ENCODE assay signal across 8 cellular contexts in genomic region chr11:86302092-86302793, GRCh38. TPM values are rescaled to one million over a fixed set of nuclear protein-coding genes. Genes with fewer than 3 reads are reported as not detected.
DNase-seq lines count a peak whose midpoint lies in the region; ATAC-seq and TF ChIP-seq lines count a peak whose summit lies in the region.

HIKESHI (plus strand) TSS chr11:86302240; CDS start chr11:86302449, 209 bp downstream.

- ATAC-seq in HG02588 (IDR thresholded peaks at IDR 0.05; ENCODE audit: unreplicated experiment) (peak; percentile 99), SK-N-SH treated with all-trans-retinoic acid at 6 μM for 48 hours (peak; percentile 100)

- peaks cover 2% of the 10 kb centered on the region for H3K36me3 Mint-ChIP-seq in activated naive CD4-positive, alpha-beta T cell treated with anti-CD3 and anti-CD28 coated beads, Interleukin-2, amount 50 U/mL, for 24 hours

- peak; percentile 86 for DNase-seq in GM06990 (ENCODE audit: extremely low read depth, insufficient read length)
- DNase-seq in NCI-H1092 (lab: John Stamatoyannopoulos, UW): peak; percentile 99
- peak; percentile 99 for DNase-seq in globus pallidus (ENCODE audit: low spot score)
- DNase-seq in nucleus accumbens (lab: John Stamatoyannopoulos, UW): peak; percentile 86 to 100 (median 99)
- DNase-seq in suprapubic skin (ENCODE audit: low spot score in 2 of 2): peak; percentile 100

- TF ChIP-seq CTCF in GM06990 (IDR thresholded peaks at IDR 0.05; ENCODE audit: insufficient read depth, low read length, poor library complexity, severe bottlenecking) (no peak), suprapubic skin (IDR thresholded peaks at IDR 0.05) (no peak)

- H3K9me3 Mint-ChIP-seq in activated naive CD4-positive, alpha-beta T cell treated with anti-CD3 and anti-CD28 coated beads, Interleukin-2, amount 50 U/mL, for 24 hours: no peaks in the 10 kb centered on the region

- peaks cover 18% of the 10 kb centered on the region for H3K4me1 ChIP-seq in suprapubic skin

- no peaks in the 10 kb centered on the region for H3K27me3 Mint-ChIP-seq in activated naive CD4-positive, alpha-beta T cell treated with anti-CD3 and anti-CD28 coated beads, Interleukin-2, amount 50 U/mL, for 24 hours

- peak within 1 kb of the TSS; percentile 84 for H3K4me3 ChIP-seq in GM06990 (replicated peaks; ENCODE audit: low read depth, low read length)
- H3K4me3 ChIP-seq in suprapubic skin: peak within 1 kb of the TSS; percentile 95

- no peaks in the 10 kb centered on the region for H3K27me3 ChIP-seq in GM06990 (replicated peaks; ENCODE audit: control insufficient read depth, insufficient read depth, low read length)
- no peaks in the 10 kb centered on the region for H3K27me3 ChIP-seq in suprapubic skin

- no peak for TF ChIP-seq EP300 in suprapubic skin (IDR thresholded peaks at IDR 0.05)

- TF ChIP-seq POLR2A in suprapubic skin (IDR thresholded peaks at IDR 0.05): peak in 1 of 2 donors; percentile 48

- peak within 1 kb of the TSS; percentile 98 for H3K27ac Mint-ChIP-seq in activated naive CD4-positive, alpha-beta T cell treated with anti-CD3 and anti-CD28 coated beads, Interleukin-2, amount 50 U/mL, for 24 hours

- 0% methylated on average over 19 of the region's 30 CpGs for WGBS in suprapubic skin

- H3K4me1 Mint-ChIP-seq in activated naive CD4-positive, alpha-beta T cell treated with anti-CD3 and anti-CD28 coated beads, Interleukin-2, amount 50 U/mL, for 24 hours: peaks cover 33% of the 10 kb centered on the region

- peak within 1 kb of the TSS; percentile 89 for H3K27ac ChIP-seq in suprapubic skin

- no peaks in the 10 kb centered on the region for H3K9me3 ChIP-seq in suprapubic skin

- no peaks in the 10 kb centered on the region; the same call in 1 of the 2 replicates for H3K36me3 ChIP-seq in GM06990 (ENCODE audit: control insufficient read depth, insufficient read depth, low read length)
- no peaks in the 10 kb centered on the region for H3K36me3 ChIP-seq in suprapubic skin

- H3K4me3 Mint-ChIP-seq in activated naive CD4-positive, alpha-beta T cell treated with anti-CD3 and anti-CD28 coated beads, Interleukin-2, amount 50 U/mL, for 24 hours: peak within 1 kb of the TSS; percentile 99

TF ChIP-seq in SK-N-SH treated with all-trans-retinoic acid at 6 μM for 48 hours, 23 proteins besides CTCF, POLR2A, EP300 and RAD21:
- TF ChIP-seq CSDC2 (CRISPR knock-in tag; IDR thresholded peaks at IDR 0.05): peak; percentile 52; the same call in 1 of the 2 replicates
- no peak for TF ChIP-seq ARNTL (CRISPR knock-in tag; IDR thresholded peaks at IDR 0.05; ENCODE audit: borderline replicate concordance, low read depth)
- TF ChIP-seq, protein P1, sequence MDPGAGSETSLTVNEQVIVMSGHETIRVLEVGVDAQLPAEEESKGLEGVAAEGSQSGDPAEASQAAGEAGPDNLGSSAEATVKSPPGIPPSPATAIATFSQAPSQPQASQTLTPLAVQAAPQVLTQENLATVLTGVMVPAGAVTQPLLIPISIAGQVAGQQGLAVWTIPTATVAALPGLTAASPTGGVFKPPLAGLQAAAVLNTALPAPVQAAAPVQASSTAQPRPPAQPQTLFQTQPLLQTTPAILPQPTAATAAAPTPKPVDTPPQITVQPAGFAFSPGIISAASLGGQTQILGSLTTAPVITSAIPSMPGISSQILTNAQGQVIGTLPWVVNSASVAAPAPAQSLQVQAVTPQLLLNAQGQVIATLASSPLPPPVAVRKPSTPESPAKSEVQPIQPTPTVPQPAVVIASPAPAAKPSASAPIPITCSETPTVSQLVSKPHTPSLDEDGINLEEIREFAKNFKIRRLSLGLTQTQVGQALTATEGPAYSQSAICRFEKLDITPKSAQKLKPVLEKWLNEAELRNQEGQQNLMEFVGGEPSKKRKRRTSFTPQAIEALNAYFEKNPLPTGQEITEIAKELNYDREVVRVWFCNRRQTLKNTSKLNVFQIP (CRISPR knock-in tag; IDR thresholded peaks at IDR 0.05; ENCODE audit: borderline replicate concordance, low read depth): peak; percentile 70; the same call in 1 of the 2 replicates
- TF ChIP-seq ZFP3 (CRISPR knock-in tag; IDR thresholded peaks at IDR 0.05): peak; percentile 71
- TF ChIP-seq GLIS3 (CRISPR knock-in tag; IDR thresholded peaks at IDR 0.05): peak; percentile 69; the same call in 1 of the 2 replicates
- peak; percentile 92 for TF ChIP-seq TSHZ2 (CRISPR knock-in tag; IDR thresholded peaks at IDR 0.05)

RNA-seq across cellular contexts. Expression of gene HIKESHI, which starts in this region (rescaled TPM):
- 10 to 100 TPM; 20.7 to 34.4 (median 29.3) TPM for total RNA-seq in suprapubic skin

Comparison
In these comparisons a context has a peak if more than half of its experiments do, and no peak if none do; other contexts are left out.
1. Peak in every context shown above with its lines: DNase-seq, ATAC-seq, H3K4me3 ChIP-seq and H3K27ac ChIP-seq.